19 cellular contexts compared by ENCODE assay signal in genomic region chr7:63096141-63096540, GRCh38.
DNase-seq lines count a peak whose midpoint lies in the region; ATAC-seq and TF ChIP-seq lines count a peak whose summit lies in the region.
"Had no signal": no experiment of that assay in that cellular context is flagged by ENCODE, and none has a peak within 500 bp of the region (broad histone marks: within the 10 kb centered on the region; RNA-seq: fewer than 3 reads in every experiment).

No MANE protein-coding gene starts in this region.

- H3K4me3 Mint-ChIP-seq in type B pancreatic cell, result no peak overlapping the region
- H3K4me3 Mint-ChIP-seq: B cell; CD4-positive, alpha-beta T cell; CD8-positive, alpha-beta T cell had no signal

- CTCF ChIA-PET in PC-3 (lab: Charles Lee), result no interaction called here

- H3K36me3 Mint-ChIP-seq in type B pancreatic cell, result no peaks in the 10 kb centered on the region
- H3K36me3 Mint-ChIP-seq: CD8-positive, alpha-beta T cell had no signal

- H3K9me2 ChIP-seq in PC-3 (replicated peaks; ENCODE audit: low read length), result no peaks in the 10 kb centered on the region

- no peak overlapping the region for H3K4ac ChIP-seq in neuronal stem cell (ENCODE audit: low read length)

- intact Hi-C loops in esophagus muscularis mucosa (cut with DNase I), result no loop called here
- intact Hi-C loops in aorta (cut with DNase I), result no loop called here
- intact Hi-C loops in PC-3 (cut with micrococcal nuclease), result no loop called here

- H3K36me3 ChIP-seq in esophagus muscularis mucosa (no peaks in the 10 kb centered on the region), neuronal stem cell (replicated peaks in 1 of 2; ENCODE audit: control insufficient read depth in 2 of 2, insufficient read depth in 2 of 2, low read length in 2 of 2) (no peaks in the 10 kb centered on the region), aorta (ENCODE audit: control insufficient read depth in 1 of 2, insufficient read depth in 2 of 2, low read length in 1 of 2) (no peaks in the 10 kb centered on the region), PC-3 (ENCODE audit: low read depth, low read length) (no peaks in the 10 kb centered on the region)
- H3K36me3 ChIP-seq: BLaER1 treated with 17β-estradiol and CSF1 and Interleukin-3, amounts not matched to agents 10 nM and 100 nM had no signal

- peaks cover 10% of the 10 kb centered on the region for H3K9me3 Mint-ChIP-seq in type B pancreatic cell

- POLR2A ChIA-PET in PC-3 (lab: Charles Lee; ENCODE audit: unreplicated experiment), result no interaction called here

- no peak overlapping the region for H3K23ac ChIP-seq in neuronal stem cell (ENCODE audit: low read depth, low read length, poor library complexity)

- BruUV-seq in PC-3 (replicated peaks; lab: Mats Ljungman, UMichigan), result no TSS peak

- TF ChIP-seq POLR2A in esophagus muscularis mucosa (IDR thresholded peaks at IDR 0.05; ENCODE audit: low read depth), result no peak

- H3K4me3 ChIP-seq in esophagus muscularis mucosa (no peak overlapping the region), neuronal stem cell (ENCODE audit: low read length in 2 of 2) (peak overlapping the region in 1 of 2 donors; percentile 62), aorta (ENCODE audit: low read length in 2 of 2) (no peak overlapping the region), PC-3 (ENCODE audit: low read length) (no peak overlapping the region)
- H3K4me3 ChIP-seq: A549; BLaER1 treated with 17β-estradiol and CSF1 and Interleukin-3, amounts not matched to agents 10 nM and 100 nM had no signal

- no peak overlapping the region for H2BK12ac ChIP-seq in neuronal stem cell (ENCODE audit: low read length)

- H3K9me3 ChIP-seq in esophagus muscularis mucosa (peaks cover 0 to 31% (median 9%) of the 10 kb centered on the region in 4 donors), neuronal stem cell (replicated peaks in 1 of 2; ENCODE audit: control insufficient read depth in 2 of 2, insufficient read depth in 1 of 2, low read depth in 1 of 2, low read length in 2 of 2) (peaks cover 0 to 30% of the 10 kb centered on the region in 2 donors), aorta (ENCODE audit: control insufficient read depth, low read length) (no peaks in the 10 kb centered on the region), PC-3 (ENCODE audit: low read length) (no peaks in the 10 kb centered on the region)

- H3K27ac ChIP-seq in esophagus muscularis mucosa (replicated peaks in 1 of 4), result no peak overlapping the region
- H3K27ac ChIP-seq in neuronal stem cell (replicated peaks; ENCODE audit: low read length), result no peak overlapping the region
- no peak overlapping the region for H3K27ac ChIP-seq in aorta (ENCODE audit: low read depth in 1 of 2, low read length in 2 of 2)
- no peak overlapping the region for H3K27ac ChIP-seq in PC-3 (ENCODE audit: low read length)
- H3K27ac ChIP-seq: 22Rv1; A549; BLaER1 treated with 17β-estradiol and CSF1 and Interleukin-3, amounts not matched to agents 10 nM and 100 nM; C4-2B had no signal

- ATAC-seq in aorta (ENCODE audit: low FRiP score), result peak; percentile 19
- no peak for ATAC-seq in PC-3
- ATAC-seq: A549; CD8-positive, alpha-beta T cell had no signal

- no peaks in the 10 kb centered on the region for H3K79me1 ChIP-seq in neuronal stem cell (ENCODE audit: low read depth, low read length)

- no peak overlapping the region for H2BK5ac ChIP-seq in neuronal stem cell (ENCODE audit: low read length)

- H2AK5ac ChIP-seq in neuronal stem cell (ENCODE audit: low read depth, low read length), result no peak overlapping the region

- peak overlapping the region; percentile 17 for H4K8ac ChIP-seq in neuronal stem cell (ENCODE audit: low read depth, low read length)

- H3K4me2 ChIP-seq in neuronal stem cell (ENCODE audit: insufficient read depth, low read length, poor library complexity, severe bottlenecking) (no peak overlapping the region), PC-3 (ENCODE audit: low read length) (no peak overlapping the region)
- H3K4me2 ChIP-seq: A549; BLaER1 treated with 17β-estradiol and CSF1 and Interleukin-3, amounts not matched to agents 10 nM and 100 nM had no signal

- H3F3A ChIP-seq in PC-3 (ENCODE audit: low read length, unreplicated experiment), result no peaks in the 10 kb centered on the region

- H2BK15ac ChIP-seq in neuronal stem cell (ENCODE audit: low read length), result no peak overlapping the region

- H3K4me1 ChIP-seq in esophagus muscularis mucosa (no peaks in the 10 kb centered on the region), neuronal stem cell (ENCODE audit: control insufficient read depth in 2 of 2, insufficient read depth in 1 of 2, low read depth in 1 of 2, low read length in 2 of 2) (no peaks in the 10 kb centered on the region), aorta (ENCODE audit: control insufficient read depth in 1 of 2, insufficient read depth in 2 of 2, low read length in 2 of 2) (no peaks in the 10 kb centered on the region), PC-3 (ENCODE audit: insufficient read depth, low read length) (no peaks in the 10 kb centered on the region)
- H3K4me1 ChIP-seq: A549; BLaER1 treated with 17β-estradiol and CSF1 and Interleukin-3, amounts not matched to agents 10 nM and 100 nM; Caco-2 had no signal

- no peaks in the 10 kb centered on the region for H3K4me1 Mint-ChIP-seq in type B pancreatic cell (ENCODE audit: unreplicated experiment)
- H3K4me1 Mint-ChIP-seq: B cell had no signal

- no peak overlapping the region for H2BK120ac ChIP-seq in neuronal stem cell (ENCODE audit: low read depth, low read length)

- H3K27me3 ChIP-seq in esophagus muscularis mucosa (no peaks in the 10 kb centered on the region), neuronal stem cell (ENCODE audit: control insufficient read depth in 3 of 3, insufficient read depth in 3 of 3, low read depth in 1 of 3, low read length in 3 of 3) (no peaks in the 10 kb centered on the region), aorta (ENCODE audit: control insufficient read depth in 1 of 2, insufficient read depth in 2 of 2, low read length in 1 of 2) (no peaks in the 10 kb centered on the region), PC-3 (ENCODE audit: low read length) (no peaks in the 10 kb centered on the region)
- H3K27me3 ChIP-seq: BLaER1 treated with 17β-estradiol and CSF1 and Interleukin-3, amounts not matched to agents 10 nM and 100 nM had no signal

- H3K79me2 ChIP-seq in PC-3 (ENCODE audit: low read length), result no peaks in the 10 kb centered on the region

- no peak overlapping the region for H3K27ac Mint-ChIP-seq in type B pancreatic cell
- H3K27ac Mint-ChIP-seq: B cell; CD4-positive, alpha-beta T cell; CD8-positive, alpha-beta T cell had no signal

- TF ChIP-seq CTCF in esophagus muscularis mucosa (IDR thresholded peaks at IDR 0.05) (no peak), type B pancreatic cell (conservative IDR thresholded peaks at IDR 0.05) (no peak), PC-3 (conservative IDR thresholded peaks at IDR 0.05; ENCODE audit: low read depth, low read length) (no peak)

- 93% methylated on average over 2 of the region's 3 CpGs for whole genome bisulfite sequencing in esophagus muscularis mucosa
- WGBS in neuronal stem cell (ENCODE audit: extremely low coverage in 2 of 2, insufficient read length in 2 of 2, insufficient replicate concordance in 1 of 2), 2 donors, result no CpG with 5 or more reads among the region's 3 CpGs
- WGBS in aorta, 2 donors, result 72% methylated on average over 3 of the region's 3 CpGs

- H3K18ac ChIP-seq in neuronal stem cell (ENCODE audit: low read length), result no peak overlapping the region

- no peak overlapping the region for H4K91ac ChIP-seq in neuronal stem cell (ENCODE audit: low read depth, low read length, poor library complexity)

- no peaks in the 10 kb centered on the region for H4K20me1 ChIP-seq in PC-3 (ENCODE audit: low read length)
- H4K20me1 ChIP-seq: BLaER1 treated with 17β-estradiol and CSF1 and Interleukin-3, amounts not matched to agents 10 nM and 100 nM had no signal

- DNase-seq in esophagus muscularis mucosa (ENCODE audit: extremely low spot score), result peak; percentile 57
- no peak for DNase-seq in neuronal stem cell (ENCODE audit: low spot score)
- DNase-seq in type B pancreatic cell (ENCODE audit: extremely low spot score, unreplicated experiment), result peak; percentile 58
- DNase-seq in aorta, result no peak
- DNase-seq in PC-3, result no peak
- no peak for DNase-seq in activated T-cell treated with anti-CD3 and anti-CD28 coated beads, Interleukin-2, amount 50 U/mL, for 1 hour
- no peak for DNase-seq in NCI-H2029 (lab: John Stamatoyannopoulos, UW)
- DNase-seq: AML-193; Caco-2; Calu3; CD4-positive, alpha-beta T cell; CD8-positive, alpha-beta T cell; DMS79 treated with DMSO at 0.1 percent for 48 hours; GF-D8 had no signal

- H2AFZ ChIP-seq in neuronal stem cell (ENCODE audit: low read length) (no peak overlapping the region), PC-3 (ENCODE audit: low read length) (no peak overlapping the region)

- H3K9ac ChIP-seq in neuronal stem cell (ENCODE audit: low read depth, low read length, poor library complexity) (no peak overlapping the region), PC-3 (ENCODE audit: low read length) (no peak overlapping the region)
- H3K9ac ChIP-seq: BLaER1 treated with 17β-estradiol and CSF1 and Interleukin-3, amounts not matched to agents 10 nM and 100 nM had no signal

- TF ChIP-seq EP300 in esophagus muscularis mucosa (IDR thresholded peaks at IDR 0.05), result no peak

- no peaks in the 10 kb centered on the region for H3K27me3 Mint-ChIP-seq in type B pancreatic cell
- H3K27me3 Mint-ChIP-seq: B cell; CD4-positive, alpha-beta T cell had no signal

- H3K14ac ChIP-seq in neuronal stem cell (ENCODE audit: low read length), result no peak overlapping the region

Comparison
In these comparisons a context has a peak if more than half of its experiments do, and no peak if none do; other contexts are left out.
1. DNase-seq: peak in esophagus muscularis mucosa (single experiment) and type B pancreatic cell (single experiment); none in neuronal stem cell (single experiment), aorta (0 of 2), PC-3 (single experiment), activated T-cell treated with anti-CD3 and anti-CD28 coated beads, Interleukin-2, amount 50 U/mL, for 1 hour (single experiment) and NCI-H2029 (single experiment).